8 cellular contexts compared by ENCODE assay signal in genomic region chr5:157328277-157328912, GRCh38.
DNase-seq lines count a peak whose midpoint lies in the region; ATAC-seq, FAIRE-seq and TF ChIP-seq lines count a peak whose summit lies in the region.

No MANE protein-coding gene starts in this region.

- H3K4me2 ChIP-seq in A549 = peak overlapping the region; percentile 56

- peak; percentile 91 to 93 for TF ChIP-seq RAD21 in A549 (conservative IDR thresholded peaks at IDR 0.05 in 1 of 2, IDR thresholded peaks at IDR 0.05 in 1 of 2)

- no peak overlapping the region for H3K4me3 ChIP-seq in A549

- POLR2A ChIA-PET in A549 (lab: Yijun Ruan, JAX) = interaction anchor here (1.2 kb wide), 1 partner anchor 403 kb away, joined by 5 read pairs; the partner anchor contains the start of gene THG1L

- no peak for TF ChIP-seq EP300 in A549 (IDR thresholded peaks at IDR 0.05)

- peak; percentile 97 to 100 for ATAC-seq in A549
- peak; percentile 85 for ATAC-seq in HG02840 (IDR thresholded peaks at IDR 0.05; ENCODE audit: low FRiP score, unreplicated experiment)

- DNase-seq in A549 (ENCODE audit: low read depth in 1 of 2, low spot score in 1 of 2) = peak; percentile 77 to 89
- peak; percentile 77 for DNase-seq in GM13977 (ENCODE audit: low spot score)
- DNase-seq in NCI-H1436 (lab: John Stamatoyannopoulos, UW) = peak; percentile 53
- DNase-seq in T-helper 2 cell = peak in 4 of 5 experiments; percentile 31 to 81 (median 41)
- DNase-seq in brain pericyte (ENCODE audit: low read depth, low spot score) = peak; percentile 60
- DNase-seq in inferior parietal cortex (ENCODE audit: extremely low spot score) = peak; percentile 85
- DNase-seq in smooth muscle cell of the brain vasculature (ENCODE audit: low read depth, low spot score) = peak; percentile 41

- no peak for TF ChIP-seq POLR2A in A549 (IDR thresholded peaks at IDR 0.05; ENCODE audit: low read length)

- H3K4me1 ChIP-seq in A549 = no peaks in the 10 kb centered on the region

- CTCF ChIA-PET in A549 (lab: Yijun Ruan, JAX) = interaction anchor here (0.6 to 8.7 kb wide), 64 partner anchors 9 to 622 kb away, joined by 3 to 128 read pairs (median 4); partner anchors contain the start of genes LSM11, NIPAL4 and THG1L

- peak overlapping the region in 1 of 2 experiments; percentile 42; a peak in 1 of 6 replicates for H3K27ac ChIP-seq in A549

- peak; percentile 49 for FAIRE-seq in A549 (lab: Jason Lieb, UNC)

- in situ Hi-C loops in GM13977 (cut with MboI; ENCODE audit: low pct_unique_long_range_greater_than_20kb, low sequenced_read_pairs, unreplicated experiment) = loop anchor here (25.0 kb wide), 1 partner anchor 409 kb away; the partner anchor contains the start of genes LSM11 and THG1L

- H3K9me3 ChIP-seq in A549 = no peaks in the 10 kb centered on the region

- WGBS in A549 (ENCODE audit: missing lambda C conversion rate) = 25% methylated on average over 12 of the region's 12 CpGs

- peak; percentile 95 for TF ChIP-seq CTCF in A549 (IDR thresholded peaks at IDR 0.05)
- peak; percentile 91 for TF ChIP-seq CTCF in GM13977 (IDR thresholded peaks at IDR 0.05; ENCODE audit: extremely low read depth, insufficient read depth, missing control alignments)

TF ChIP-seq in A549, 52 proteins besides CTCF, POLR2A, EP300 and RAD21:
- TF ChIP-seq POLR2AphosphoS2 (conservative IDR thresholded peaks at IDR 0.05; ENCODE audit: low read length) (no peak), HMGXB4 (CRISPR knock-in tag; IDR thresholded peaks at IDR 0.05; ENCODE audit: borderline replicate concordance) (no peak), JUN (IDR thresholded peaks at IDR 0.05) (no peak), SMC3 (IDR thresholded peaks at IDR 0.05) (peak; percentile 91)
